Comparison of ENCODE assay signal across 11 cellular contexts in genomic region chr2:209933499-209934458, GRCh38.
A peak's percentile ranks its signal among the peaks of the same experiment; 100 is the strongest.
DNase-seq lines count a peak whose midpoint lies in the region; ATAC-seq and TF ChIP-seq lines count a peak whose summit lies in the region.
"Had no signal": no experiment of that assay in that cellular context is flagged by ENCODE, and none has a peak within 500 bp of the region (broad histone marks: within the 10 kb centered on the region; RNA-seq: fewer than 3 reads in every experiment).

No MANE protein-coding gene starts in this region.

- no peak overlapping the region for H3K4me3 ChIP-seq in foreskin fibroblast (ENCODE audit: low read depth in 1 of 2, low read length in 2 of 2)
- H3K4me3 ChIP-seq: heart right ventricle had no signal

- no peak for TF ChIP-seq CTCF in foreskin fibroblast (IDR thresholded peaks at IDR 0.05; ENCODE audit: low read depth, low read length)

- DNase-seq in EH (ENCODE audit: low read depth) (peak; percentile 42), SK-MEL-5 (ENCODE audit: low read depth, low spot score) (peak; percentile 93), foreskin fibroblast (peak; percentile 26 to 71), pons (ENCODE audit: low spot score) (peak; percentile 97), activated T-cell treated with anti-CD3 and anti-CD28 coated beads for 4 hours (no peak), DMS 273 treated with DMSO at 0.1 percent for 48 hours (lab: John Stamatoyannopoulos, UW) (no peak)
- DNase-seq: activated T-cell treated with anti-CD3 and anti-CD28 coated beads, Interleukin-2, amount 50 U/mL, for 24 hours; heart right ventricle; Right ventricle myocardium superior had no signal

- ATAC-seq in GM21786 (IDR thresholded peaks at IDR 0.05; ENCODE audit: unreplicated experiment) (no peak), GM21825 (IDR thresholded peaks at IDR 0.05; ENCODE audit: unreplicated experiment) (no peak)

- in situ Hi-C loops in SK-MEL-5 (cut with HindIII; ENCODE audit: low pct_unique_long_range_greater_than_20kb, low sequenced_read_pairs) = no loop called here

Comparison
In these comparisons a context has a peak if more than half of its experiments do, and no peak if none do; other contexts are left out.
1. DNase-seq: peak in EH (single experiment), SK-MEL-5 (single experiment), foreskin fibroblast (2 of 2) and pons (single experiment); none in activated T-cell treated with anti-CD3 and anti-CD28 coated beads for 4 hours (single experiment) and DMS 273 treated with DMSO at 0.1 percent for 48 hours (single experiment).